Comparison of ENCODE assay signal across 8 cellular contexts in genomic region chr19:12294308-12295158, GRCh38. TPM values are rescaled to one million over a fixed set of nuclear protein-coding genes. Genes with fewer than 3 reads are reported as not detected.
DNase-seq lines count a peak whose midpoint lies in the region; ATAC-seq and TF ChIP-seq lines count a peak whose summit lies in the region.

ZNF44 (minus strand) TSS chr19:12294883; CDS start chr19:12294694, 189 bp downstream.

- H3K4me1 ChIP-seq in upper lobe of right lung = peaks cover 19% of the 10 kb centered on the region

- H3K9me3 Mint-ChIP-seq in T-cell = peaks cover 0 to 2% (median 0%) of the 10 kb centered on the region in 3 donors

- POLR2A ChIA-PET in T-cell (lab: Charles Lee) = interaction anchor here (0.5 to 1.0 kb wide), 2 partner anchors 39 kb away, joined by 3 to 5 read pairs; partner anchors contain the start of gene ZNF563 (in 2 of the 2)

- peaks cover 18% of the 10 kb centered on the region for H3K36me3 Mint-ChIP-seq in T-cell

- no peaks in the 10 kb centered on the region for H3K27me3 Mint-ChIP-seq in T-cell

- intact Hi-C loops in left cardiac atrium (cut with DNase I) = loop anchor here in 1 of 2 donors (2.0 to 5.0 kb wide), 2 partner anchors 38 to 70 kb away; partner anchors contain the start of genes ZNF442 and ZNF563
- intact Hi-C loops in posterior vena cava (cut with DNase I) = loop anchor here (10.0 kb wide), 2 partner anchors 70 to 120 kb away; partner anchors contain the start of gene ZNF442 (in 1 of the 2)
- intact Hi-C loops in upper lobe of right lung (cut with DNase I) = no loop called here

- peak; percentile 96 for DNase-seq in NCI-H1105 treated with DMSO at 0.1 percent for 48 hours (lab: John Stamatoyannopoulos, UW)
- DNase-seq in T-cell = peak; percentile 88 to 98 (median 95)
- DNase-seq in amniotic epithelial cell (ENCODE audit: low read depth) = peak; percentile 95
- peak; percentile 98 for DNase-seq in left cardiac atrium
- peak; percentile 99 for DNase-seq in posterior vena cava (ENCODE audit: low spot score)
- DNase-seq in upper lobe of right lung = peak; percentile 98

- no peak for TF ChIP-seq CTCF in upper lobe of right lung (IDR thresholded peaks at IDR 0.05)

- H3K27ac ChIP-seq in upper lobe of right lung = peak within 1 kb of the TSS; percentile 99

- CTCF ChIA-PET in T-cell (lab: Charles Lee) = interaction anchor here in 1 of 2 donors (0.6 kb wide), 1 partner anchor 402 kb away, joined by 9 read pairs; no protein-coding TSS in a partner anchor

- H3K27me3 ChIP-seq in upper lobe of right lung = no peaks in the 10 kb centered on the region

- TF ChIP-seq POLR2A in GM10847 (IDR thresholded peaks at IDR 0.05; ENCODE audit: extremely low read depth, insufficient read length) = peak; percentile 65

- peak within 1 kb of the TSS; percentile 96 to 99 for H3K27ac Mint-ChIP-seq in T-cell

- H3K4me1 Mint-ChIP-seq in T-cell = peaks cover 37 to 45% (median 39%) of the 10 kb centered on the region in 3 donors

- peak; percentile 92 for ATAC-seq in HG02623 (IDR thresholded peaks at IDR 0.05; ENCODE audit: unreplicated experiment)
- peak; percentile 97 to 98 (median 97) for ATAC-seq in T-cell (replicated peaks in 1 of 4)
- peak; percentile 99 for ATAC-seq in left cardiac atrium
- ATAC-seq in upper lobe of right lung = peak; percentile 98

- peak within 1 kb of the TSS; percentile 97 for H3K4me3 ChIP-seq in upper lobe of right lung

- no peaks in the 10 kb centered on the region for H3K9me3 ChIP-seq in upper lobe of right lung

- peak within 1 kb of the TSS; percentile 97 to 100 (median 100) for H3K4me3 Mint-ChIP-seq in T-cell

- H3K36me3 ChIP-seq in upper lobe of right lung = no peaks in the 10 kb centered on the region

RNA-seq across cellular contexts. Expression of gene ZNF44, which starts in this region (rescaled TPM):
- total RNA-seq in T-cell = 10 to 100 TPM; 22.8 to 65.1 (median 58.5) TPM
- 10 to 100 TPM in 1 of 2 donors, 1 to 10 TPM in 1; 7.4 to 11.5 TPM for total RNA-seq in left cardiac atrium
- 10 to 100 TPM; 12.0 to 14.5 TPM for total RNA-seq in posterior vena cava
- 12.6 TPM for total RNA-seq in upper lobe of right lung

Comparison
In these comparisons a context has a peak if more than half of its experiments do, and no peak if none do; other contexts are left out.
1. Peak in every context shown above with its lines: DNase-seq, ATAC-seq, H3K4me3 ChIP-seq and H3K27ac ChIP-seq.